ENCODE assay signal across 2 cellular contexts in genomic region chr4:4423706-4424498, GRCh38.
TF ChIP-seq lines count a peak whose summit lies in the region.

No MANE protein-coding gene starts in this region.

TF ChIP-seq in K562, 482 proteins besides CTCF, POLR2A, EP300 and RAD21:
- TF ChIP-seq MTA3 (IDR thresholded peaks at IDR 0.05; ENCODE audit: borderline replicate concordance) (no peak), RFX1 (IDR thresholded peaks at IDR 0.05) (peak; percentile 50)

TF ChIP-seq in HepG2, 621 proteins besides CTCF, POLR2A, EP300 and RAD21:
- TF ChIP-seq HNF1A (IDR thresholded peaks at IDR 0.05; ENCODE audit: low read depth) (no peak), HNF1A (CRISPR knock-in tag; IDR thresholded peaks at IDR 0.05; ENCODE audit: borderline replicate concordance) (no peak), RFX1 (IDR thresholded peaks at IDR 0.05) (peak; percentile 5; the same call in 1 of the 2 replicates)
